ENCODE assay signal across 1 cellular context in genomic region chr1:219020386-219020785, GRCh38.
TF ChIP-seq lines count a peak whose summit lies in the region.

No MANE protein-coding gene starts in this region.

TF ChIP-seq in GM23338, 12 proteins besides CTCF, POLR2A, EP300 and RAD21 (continued from another document):
- TF ChIP-seq ZNF462 (CRISPR knock-in tag; IDR thresholded peaks at IDR 0.05) (no peak), STAT1 (IDR thresholded peaks at IDR 0.05; ENCODE audit: unreplicated experiment) (no peak), EZH2phosphoT487 (IDR thresholded peaks at IDR 0.05; ENCODE audit: unreplicated experiment) (no peak)
